ENCODE assay signal across 8 cellular contexts in the genomic region with DNA sequence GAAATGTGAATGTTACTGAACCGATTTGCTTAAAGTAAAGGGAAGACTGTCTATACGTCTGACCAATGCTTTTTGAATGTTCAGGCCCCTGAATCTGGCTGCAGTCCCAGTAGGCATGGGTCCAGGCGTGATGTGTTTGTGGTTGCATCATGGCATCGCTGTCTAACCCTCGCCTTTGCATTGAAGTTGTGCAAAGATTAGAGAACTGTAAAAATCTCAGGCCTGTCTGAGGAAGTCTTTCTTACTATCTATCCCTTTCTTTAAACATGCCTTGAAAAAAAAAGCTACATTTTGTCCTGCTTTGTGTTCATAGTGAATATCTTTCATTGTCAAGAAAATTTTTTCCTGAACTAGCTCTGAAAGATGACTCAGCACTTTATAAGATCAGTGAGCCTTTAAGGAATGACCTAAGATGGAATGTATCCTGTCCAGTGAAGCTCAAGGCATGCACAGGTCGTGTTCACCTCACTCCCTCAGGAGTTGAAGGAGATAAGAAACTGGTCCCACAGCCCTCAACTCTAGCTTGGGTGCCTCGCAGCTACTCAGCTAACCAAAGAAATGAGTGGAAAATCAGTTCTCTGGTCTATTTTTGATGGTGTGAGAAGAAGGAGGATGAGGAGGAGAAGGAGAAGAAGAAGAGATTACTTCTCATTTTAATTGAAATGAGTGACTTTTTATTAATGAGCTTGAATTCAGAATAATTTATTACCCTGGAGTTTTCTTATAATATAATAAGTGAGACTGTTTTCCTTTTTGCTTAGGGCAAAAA. TPM values are rescaled to one million over a fixed set of nuclear protein-coding genes. Genes with fewer than 3 reads are reported as not detected.
DNase-seq lines count a peak whose midpoint lies in the region; ATAC-seq and TF ChIP-seq lines count a peak whose summit lies in the region.

No MANE protein-coding gene starts in this region.

- POLR2A ChIA-PET in activated CD4-positive, alpha-beta T cell treated with anti-CD3 and anti-CD28 coated beads, Interleukin-2, amount 10 ng/mL, durations not matched to agents 7 days and 5 days (lab: Charles Lee), result no interaction called here

- no peak overlapping the region for H3K4me3 ChIP-seq in mesendoderm (ENCODE audit: low read length)

- H2BK15ac ChIP-seq in mesendoderm (replicated peaks; ENCODE audit: low read depth), result no peak overlapping the region

- H3K4ac ChIP-seq in mesendoderm (ENCODE audit: low read depth, low read length), result peak overlapping the region; percentile 36

- TF ChIP-seq CTCF in chondrocyte (IDR thresholded peaks at IDR 0.05), result no peak

- no peak overlapping the region for H3K4me2 ChIP-seq in mesendoderm (ENCODE audit: low read length)

- H3K9ac ChIP-seq in mesendoderm (ENCODE audit: low read length), result no peak overlapping the region

- no peak overlapping the region for H3K23ac ChIP-seq in mesendoderm (ENCODE audit: low read length)

- DNase-seq in AG08395 (ENCODE audit: low spot score), result peak; percentile 48
- peak; percentile 86 for DNase-seq in M059J (ENCODE audit: low read depth)
- no peak for DNase-seq in chondrocyte (ENCODE audit: low spot score)
- peak; percentile 36 for DNase-seq in mesendoderm
- no peak for DNase-seq in activated CD8-positive, alpha-beta memory T cell treated with anti-CD3 and anti-CD28 coated beads, Interleukin-2, amount 50 U/mL, for 48 hours
- no peak for DNase-seq in 8988T
- DNase-seq in activated CD4-positive, alpha-beta T cell treated with anti-CD3 and anti-CD28 coated beads, Interleukin-2, amount 10 ng/mL, durations not matched to agents 7 days and 5 days, result no peak

- H3K9me3 Mint-ChIP-seq in chondrocyte (ENCODE audit: low read depth), result peaks cover 4% of the 10 kb centered on the region
- no peaks in the 10 kb centered on the region for H3K9me3 Mint-ChIP-seq in activated CD4-positive, alpha-beta T cell treated with anti-CD3 and anti-CD28 coated beads, Interleukin-2, amount 10 ng/mL, durations not matched to agents 7 days and 5 days

- no peak overlapping the region for H2AK5ac ChIP-seq in mesendoderm (ENCODE audit: low read length)

- H3K36me3 Mint-ChIP-seq in chondrocyte (ENCODE audit: low read depth), result no peaks in the 10 kb centered on the region
- H3K36me3 Mint-ChIP-seq in activated CD4-positive, alpha-beta T cell treated with anti-CD3 and anti-CD28 coated beads, Interleukin-2, amount 10 ng/mL, durations not matched to agents 7 days and 5 days (ENCODE audit: low read depth), result no peaks in the 10 kb centered on the region

- no peaks in the 10 kb centered on the region for H3K27me3 Mint-ChIP-seq in chondrocyte (ENCODE audit: low read depth)
- H3K27me3 Mint-ChIP-seq in activated CD4-positive, alpha-beta T cell treated with anti-CD3 and anti-CD28 coated beads, Interleukin-2, amount 10 ng/mL, durations not matched to agents 7 days and 5 days, result peaks cover 20% of the 10 kb centered on the region

- peak overlapping the region; percentile 100 for H3K27ac Mint-ChIP-seq in chondrocyte (ENCODE audit: unreplicated experiment)
- H3K27ac Mint-ChIP-seq in activated CD4-positive, alpha-beta T cell treated with anti-CD3 and anti-CD28 coated beads, Interleukin-2, amount 10 ng/mL, durations not matched to agents 7 days and 5 days, result no peak overlapping the region

- ATAC-seq in HG03469 (IDR thresholded peaks at IDR 0.05; ENCODE audit: unreplicated experiment), result no peak

- no peaks in the 10 kb centered on the region for H3K36me3 ChIP-seq in mesendoderm (ENCODE audit: control insufficient read depth, insufficient read depth, low read length)

- H3K27ac ChIP-seq in mesendoderm (ENCODE audit: low read depth, low read length), result no peak overlapping the region

- no peak overlapping the region for H4K5ac ChIP-seq in mesendoderm (ENCODE audit: low read length)

- H3K27me3 ChIP-seq in mesendoderm (ENCODE audit: insufficient read depth, low read length, poor library complexity), result no peaks in the 10 kb centered on the region

- no peaks in the 10 kb centered on the region for H3K79me1 ChIP-seq in mesendoderm (ENCODE audit: low read length)

- H2BK5ac ChIP-seq in mesendoderm (ENCODE audit: low read length), result no peak overlapping the region

- peaks cover 2% of the 10 kb centered on the region for H3K4me1 ChIP-seq in mesendoderm (ENCODE audit: control insufficient read depth, low read depth, low read length)

- no peak overlapping the region for H3K56ac ChIP-seq in mesendoderm (ENCODE audit: low read length)

- H3K4me3 Mint-ChIP-seq in chondrocyte (ENCODE audit: unreplicated experiment), result peak overlapping the region; percentile 61
- H3K4me3 Mint-ChIP-seq in activated CD4-positive, alpha-beta T cell treated with anti-CD3 and anti-CD28 coated beads, Interleukin-2, amount 10 ng/mL, durations not matched to agents 7 days and 5 days, result no peak overlapping the region

- CTCF ChIA-PET in activated CD4-positive, alpha-beta T cell treated with anti-CD3 and anti-CD28 coated beads, Interleukin-2, amount 10 ng/mL, durations not matched to agents 7 days and 5 days (lab: Charles Lee), result interaction anchor here (0.6 to 1.5 kb wide), 2 partner anchors 10 to 994 kb away, joined by 4 to 5 read pairs; no protein-coding TSS in a partner anchor

- H3K18ac ChIP-seq in mesendoderm (ENCODE audit: low read length), result peak overlapping the region; percentile 39

- no peak overlapping the region for H4K8ac ChIP-seq in mesendoderm (ENCODE audit: low read depth, low read length)

- no peaks in the 10 kb centered on the region for H3K79me2 ChIP-seq in mesendoderm (ENCODE audit: control insufficient read depth, insufficient read depth, low read length)

- no CpG with 5 or more reads among the region's 7 CpGs for WGBS in mesendoderm (ENCODE audit: extremely low coverage, insufficient coverage, low lambda C conversion rate)

- H2BK120ac ChIP-seq in mesendoderm (ENCODE audit: low read depth, low read length), result no peak overlapping the region

- peaks cover 75% of the 10 kb centered on the region for H3K4me1 Mint-ChIP-seq in chondrocyte (ENCODE audit: low read depth)
- no peaks in the 10 kb centered on the region for H3K4me1 Mint-ChIP-seq in activated CD4-positive, alpha-beta T cell treated with anti-CD3 and anti-CD28 coated beads, Interleukin-2, amount 10 ng/mL, durations not matched to agents 7 days and 5 days

RNA-seq across cellular contexts. Expression of a gene that starts 48.6 kb away (rescaled TPM):
- total RNA-seq in M059J (2014; rRNA removed; shearing (Covaris generic)), result 74.4 and 92.1 TPM in 2 replicates
- total RNA-seq in chondrocyte, result 24.1 to 52.8 TPM (median 48.0 TPM) in 3 replicates
- 7.8 TPM for polyA plus RNA-seq in mesendoderm (2013, experiment 1 of 2)
- polyA plus RNA-seq in mesendoderm (2013, experiment 2 of 2), result 9.3 TPM
- not detected for total RNA-seq in activated CD4-positive, alpha-beta T cell treated with anti-CD3 and anti-CD28 coated beads, Interleukin-2, amount 10 ng/mL, durations not matched to agents 7 days and 5 days

Comparison
In these comparisons a context has a peak if more than half of its experiments do, and no peak if none do; other contexts are left out.
1. DNase-seq: peak in AG08395 (single experiment), M059J (single experiment) and mesendoderm (single experiment); none in chondrocyte (single experiment), activated CD8-positive, alpha-beta memory T cell treated with anti-CD3 and anti-CD28 coated beads, Interleukin-2, amount 50 U/mL, for 48 hours (single experiment), 8988T (single experiment) and activated CD4-positive, alpha-beta T cell treated with anti-CD3 and anti-CD28 coated beads, Interleukin-2, amount 10 ng/mL, durations not matched to agents 7 days and 5 days (single experiment).
2. RNA of a gene that starts 48.6 kb away (total RNA-seq): 74.4 to 92.1 TPM in M059J and 24.1 to 52.8 TPM in chondrocyte; not detected in activated CD4-positive, alpha-beta T cell treated with anti-CD3 and anti-CD28 coated beads, Interleukin-2, amount 10 ng/mL, durations not matched to agents 7 days and 5 days; every median in the first group is over 10 times any median in the second.